Comparison of ENCODE assay signal across 1 cellular context in the genomic region with DNA sequence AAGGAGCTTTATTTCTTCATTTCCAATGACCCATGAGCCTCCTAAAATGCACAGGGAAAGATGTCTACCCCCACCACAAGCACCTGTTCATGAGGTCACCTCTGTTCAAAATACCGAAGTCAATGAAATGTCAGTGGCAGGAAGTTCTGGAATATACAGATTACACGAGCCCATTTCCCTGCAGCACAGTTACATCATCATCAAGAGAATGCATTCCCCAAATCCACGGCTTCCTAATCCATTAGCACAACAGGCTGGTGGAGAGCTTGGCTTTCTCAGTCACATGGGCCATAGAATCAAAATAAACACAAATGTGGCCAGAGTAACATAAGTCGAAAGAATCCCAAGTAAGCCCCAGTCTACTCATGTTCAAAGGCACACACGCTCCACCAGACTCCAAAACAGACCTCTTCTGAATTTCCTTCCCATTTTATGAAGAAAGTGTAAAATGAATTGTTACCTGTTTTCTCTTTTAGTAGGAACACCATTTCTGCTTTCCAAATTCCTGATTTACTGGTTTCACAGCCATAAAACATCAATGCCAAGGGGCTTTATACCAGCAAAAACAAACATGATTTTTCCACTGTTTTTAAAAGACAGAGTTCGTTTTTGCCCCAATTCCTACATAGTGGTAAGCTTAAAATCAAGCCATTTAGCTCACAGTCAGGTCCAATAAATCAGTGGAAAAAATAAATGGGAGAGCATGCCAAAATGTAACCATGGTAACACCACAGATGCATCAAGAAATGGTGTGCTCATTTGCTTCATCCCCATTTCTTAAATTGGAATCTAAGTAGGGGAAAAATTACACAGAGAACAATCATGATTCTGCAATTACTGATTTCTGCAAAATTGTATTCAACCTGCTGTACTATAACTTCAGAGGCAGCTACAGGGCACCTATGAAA.
A peak's percentile ranks its signal among the peaks of the same experiment; 100 is the strongest.
TF ChIP-seq lines count a peak whose summit lies in the region.

No MANE protein-coding gene starts in this region.

TF ChIP-seq in K562, 482 proteins besides CTCF, POLR2A, EP300 and RAD21 (continued from another document):
- TF ChIP-seq, protein P1, sequence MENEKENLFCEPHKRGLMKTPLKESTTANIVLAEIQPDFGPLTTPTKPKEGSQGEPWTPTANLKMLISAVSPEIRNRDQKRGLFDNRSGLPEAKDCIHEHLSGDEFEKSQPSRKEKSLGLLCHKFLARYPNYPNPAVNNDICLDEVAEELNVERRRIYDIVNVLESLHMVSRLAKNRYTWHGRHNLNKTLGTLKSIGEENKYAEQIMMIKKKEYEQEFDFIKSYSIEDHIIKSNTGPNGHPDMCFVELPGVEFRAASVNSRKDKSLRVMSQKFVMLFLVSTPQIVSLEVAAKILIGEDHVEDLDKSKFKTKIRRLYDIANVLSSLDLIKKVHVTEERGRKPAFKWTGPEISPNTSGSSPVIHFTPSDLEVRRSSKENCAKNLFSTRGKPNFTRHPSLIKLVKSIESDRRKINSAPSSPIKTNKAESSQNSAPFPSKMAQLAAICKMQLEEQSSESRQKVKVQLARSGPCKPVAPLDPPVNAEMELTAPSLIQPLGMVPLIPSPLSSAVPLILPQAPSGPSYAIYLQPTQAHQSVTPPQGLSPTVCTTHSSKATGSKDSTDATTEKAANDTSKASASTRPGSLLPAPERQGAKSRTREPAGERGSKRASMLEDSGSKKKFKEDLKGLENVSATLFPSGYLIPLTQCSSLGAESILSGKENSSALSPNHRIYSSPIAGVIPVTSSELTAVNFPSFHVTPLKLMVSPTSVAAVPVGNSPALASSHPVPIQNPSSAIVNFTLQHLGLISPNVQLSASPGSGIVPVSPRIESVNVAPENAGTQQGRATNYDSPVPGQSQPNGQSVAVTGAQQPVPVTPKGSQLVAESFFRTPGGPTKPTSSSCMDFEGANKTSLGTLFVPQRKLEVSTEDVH (IDR thresholded peaks at IDR 0.05; ENCODE audit: low read depth, partially characterized antibody) = no peak
- TF ChIP-seq YBX1 (IDR thresholded peaks at IDR 0.05) = no peak
- peak; percentile 50 for TF ChIP-seq CBFA2T3 (IDR thresholded peaks at IDR 0.05)
- TF ChIP-seq, protein P2, sequence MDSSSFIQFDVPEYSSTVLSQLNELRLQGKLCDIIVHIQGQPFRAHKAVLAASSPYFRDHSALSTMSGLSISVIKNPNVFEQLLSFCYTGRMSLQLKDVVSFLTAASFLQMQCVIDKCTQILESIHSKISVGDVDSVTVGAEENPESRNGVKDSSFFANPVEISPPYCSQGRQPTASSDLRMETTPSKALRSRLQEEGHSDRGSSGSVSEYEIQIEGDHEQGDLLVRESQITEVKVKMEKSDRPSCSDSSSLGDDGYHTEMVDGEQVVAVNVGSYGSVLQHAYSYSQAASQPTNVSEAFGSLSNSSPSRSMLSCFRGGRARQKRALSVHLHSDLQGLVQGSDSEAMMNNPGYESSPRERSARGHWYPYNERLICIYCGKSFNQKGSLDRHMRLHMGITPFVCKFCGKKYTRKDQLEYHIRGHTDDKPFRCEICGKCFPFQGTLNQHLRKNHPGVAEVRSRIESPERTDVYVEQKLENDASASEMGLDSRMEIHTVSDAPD (CRISPR knock-in tag; IDR thresholded peaks at IDR 0.05) = no peak
- TF ChIP-seq XRCC4 (IDR thresholded peaks at IDR 0.05; ENCODE audit: extremely low read depth, insufficient read depth, insufficient read length) = no peak
- TF ChIP-seq, protein P3, sequence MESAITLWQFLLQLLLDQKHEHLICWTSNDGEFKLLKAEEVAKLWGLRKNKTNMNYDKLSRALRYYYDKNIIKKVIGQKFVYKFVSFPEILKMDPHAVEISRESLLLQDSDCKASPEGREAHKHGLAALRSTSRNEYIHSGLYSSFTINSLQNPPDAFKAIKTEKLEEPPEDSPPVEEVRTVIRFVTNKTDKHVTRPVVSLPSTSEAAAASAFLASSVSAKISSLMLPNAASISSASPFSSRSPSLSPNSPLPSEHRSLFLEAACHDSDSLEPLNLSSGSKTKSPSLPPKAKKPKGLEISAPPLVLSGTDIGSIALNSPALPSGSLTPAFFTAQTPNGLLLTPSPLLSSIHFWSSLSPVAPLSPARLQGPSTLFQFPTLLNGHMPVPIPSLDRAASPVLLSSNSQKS (CRISPR knock-in tag; IDR thresholded peaks at IDR 0.05) = no peak
- TF ChIP-seq HCFC1 (IDR thresholded peaks at IDR 0.05; ENCODE audit: low read depth, low read length) = no peak
- TF ChIP-seq ZNF217 (CRISPR knock-in tag; IDR thresholded peaks at IDR 0.05) = no peak
- TF ChIP-seq MXI1 (IDR thresholded peaks at IDR 0.05; ENCODE audit: low read depth, low read length) = no peak
- TF ChIP-seq, protein P4, sequence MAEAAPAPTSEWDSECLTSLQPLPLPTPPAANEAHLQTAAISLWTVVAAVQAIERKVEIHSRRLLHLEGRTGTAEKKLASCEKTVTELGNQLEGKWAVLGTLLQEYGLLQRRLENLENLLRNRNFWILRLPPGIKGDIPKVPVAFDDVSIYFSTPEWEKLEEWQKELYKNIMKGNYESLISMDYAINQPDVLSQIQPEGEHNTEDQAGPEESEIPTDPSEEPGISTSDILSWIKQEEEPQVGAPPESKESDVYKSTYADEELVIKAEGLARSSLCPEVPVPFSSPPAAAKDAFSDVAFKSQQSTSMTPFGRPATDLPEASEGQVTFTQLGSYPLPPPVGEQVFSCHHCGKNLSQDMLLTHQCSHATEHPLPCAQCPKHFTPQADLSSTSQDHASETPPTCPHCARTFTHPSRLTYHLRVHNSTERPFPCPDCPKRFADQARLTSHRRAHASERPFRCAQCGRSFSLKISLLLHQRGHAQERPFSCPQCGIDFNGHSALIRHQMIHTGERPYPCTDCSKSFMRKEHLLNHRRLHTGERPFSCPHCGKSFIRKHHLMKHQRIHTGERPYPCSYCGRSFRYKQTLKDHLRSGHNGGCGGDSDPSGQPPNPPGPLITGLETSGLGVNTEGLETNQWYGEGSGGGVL (CRISPR knock-in tag; IDR thresholded peaks at IDR 0.05) = no peak
- TF ChIP-seq ZNF347 (CRISPR knock-in tag; IDR thresholded peaks at IDR 0.05; ENCODE audit: low read depth) = no peak
- no peak for TF ChIP-seq ZSCAN32 (CRISPR knock-in tag; IDR thresholded peaks at IDR 0.05)
- no peak for TF ChIP-seq KDM4B (IDR thresholded peaks at IDR 0.05; ENCODE audit: borderline replicate concordance in 2 of 2, low read depth in 1 of 2)
- no peak for TF ChIP-seq SMARCE1 (IDR thresholded peaks at IDR 0.05)
- TF ChIP-seq GABPB1 (CRISPR knock-in tag; IDR thresholded peaks at IDR 0.05) = peak; percentile 70; the same call in 1 of the 2 replicates
- TF ChIP-seq ZC3H8 (IDR thresholded peaks at IDR 0.05) = no peak
- TF ChIP-seq, protein P5, sequence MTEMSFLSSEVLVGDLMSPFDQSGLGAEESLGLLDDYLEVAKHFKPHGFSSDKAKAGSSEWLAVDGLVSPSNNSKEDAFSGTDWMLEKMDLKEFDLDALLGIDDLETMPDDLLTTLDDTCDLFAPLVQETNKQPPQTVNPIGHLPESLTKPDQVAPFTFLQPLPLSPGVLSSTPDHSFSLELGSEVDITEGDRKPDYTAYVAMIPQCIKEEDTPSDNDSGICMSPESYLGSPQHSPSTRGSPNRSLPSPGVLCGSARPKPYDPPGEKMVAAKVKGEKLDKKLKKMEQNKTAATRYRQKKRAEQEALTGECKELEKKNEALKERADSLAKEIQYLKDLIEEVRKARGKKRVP (CRISPR knock-in tag; IDR thresholded peaks at IDR 0.05) = no peak
- no peak for TF ChIP-seq NFIX (CRISPR knock-in tag; IDR thresholded peaks at IDR 0.05; ENCODE audit: low read depth)
- TF ChIP-seq, protein P6, sequence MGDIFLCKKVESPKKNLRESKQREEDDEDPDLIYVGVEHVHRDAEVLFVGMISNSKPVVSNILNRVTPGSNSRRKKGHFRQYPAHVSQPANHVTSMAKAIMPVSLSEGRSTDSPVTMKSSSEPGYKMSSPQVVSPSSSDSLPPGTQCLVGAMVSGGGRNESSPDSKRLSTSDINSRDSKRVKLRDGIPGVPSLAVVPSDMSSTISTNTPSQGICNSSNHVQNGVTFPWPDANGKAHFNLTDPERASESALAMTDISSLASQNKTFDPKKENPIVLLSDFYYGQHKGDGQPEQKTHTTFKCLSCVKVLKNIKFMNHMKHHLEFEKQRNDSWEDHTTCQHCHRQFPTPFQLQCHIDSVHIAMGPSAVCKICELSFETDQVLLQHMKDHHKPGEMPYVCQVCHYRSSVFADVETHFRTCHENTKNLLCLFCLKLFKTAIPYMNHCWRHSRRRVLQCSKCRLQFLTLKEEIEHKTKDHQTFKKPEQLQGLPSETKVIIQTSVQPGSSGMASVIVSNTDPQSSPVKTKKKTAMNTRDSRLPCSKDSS (IDR thresholded peaks at IDR 0.05; ENCODE audit: low read depth, partially characterized antibody) = no peak
- no peak for TF ChIP-seq MYNN (IDR thresholded peaks at IDR 0.05)
- TF ChIP-seq MYNN (CRISPR knock-in tag; IDR thresholded peaks at IDR 0.05) = no peak
- no peak for TF ChIP-seq KAT8 (IDR thresholded peaks at IDR 0.05; ENCODE audit: low read depth)
- TF ChIP-seq ZNF780A (CRISPR knock-in tag; IDR thresholded peaks at IDR 0.05) = no peak
- TF ChIP-seq, protein P7, sequence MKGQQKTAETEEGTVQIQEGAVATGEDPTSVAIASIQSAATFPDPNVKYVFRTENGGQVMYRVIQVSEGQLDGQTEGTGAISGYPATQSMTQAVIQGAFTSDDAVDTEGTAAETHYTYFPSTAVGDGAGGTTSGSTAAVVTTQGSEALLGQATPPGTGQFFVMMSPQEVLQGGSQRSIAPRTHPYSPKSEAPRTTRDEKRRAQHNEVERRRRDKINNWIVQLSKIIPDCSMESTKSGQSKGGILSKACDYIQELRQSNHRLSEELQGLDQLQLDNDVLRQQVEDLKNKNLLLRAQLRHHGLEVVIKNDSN (CRISPR knock-in tag; IDR thresholded peaks at IDR 0.05) = no peak
- no peak for TF ChIP-seq ZNF778 (CRISPR knock-in tag; IDR thresholded peaks at IDR 0.05)
- no peak for TF ChIP-seq ZBTB1 (CRISPR knock-in tag; IDR thresholded peaks at IDR 0.05; ENCODE audit: borderline replicate concordance, low read depth)
- no peak for TF ChIP-seq POLR2AphosphoS2 (IDR thresholded peaks at IDR 0.05; ENCODE audit: low read length)
- TF ChIP-seq MYC (IDR thresholded peaks at IDR 0.05; ENCODE audit: low read depth, low read length) = no peak; the same call in 1 of the 2 replicates
- no peak for TF ChIP-seq MYC (CRISPR knock-in tag; IDR thresholded peaks at IDR 0.05; ENCODE audit: borderline replicate concordance, low read depth)
TF ChIP-seq in K562: peak in this region for 21.
